In the genomic region with DNA sequence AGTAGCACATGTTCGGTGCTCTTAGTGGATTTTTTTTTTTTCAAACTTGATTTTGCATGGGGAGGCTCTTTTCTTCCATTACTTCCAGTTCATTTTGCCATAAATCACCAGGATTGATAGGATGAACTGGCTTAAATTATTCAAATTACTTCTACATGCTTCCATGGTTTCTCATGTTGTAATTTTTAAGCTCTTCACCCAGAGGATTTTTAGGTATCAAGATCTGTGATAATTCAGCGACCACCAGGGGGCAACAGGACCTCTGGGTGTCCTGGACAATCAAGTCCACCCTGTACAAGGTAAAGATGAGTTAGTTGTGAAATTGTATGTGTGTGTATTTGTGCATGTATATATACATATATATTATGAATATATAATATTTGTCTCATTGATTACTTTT, we compare ENCODE assay signal across 9 cellular contexts. TPM values are rescaled to one million over a fixed set of nuclear protein-coding genes. Genes with fewer than 3 reads are reported as not detected.
DNase-seq lines count a peak whose midpoint lies in the region; ATAC-seq and TF ChIP-seq lines count a peak whose summit lies in the region.
"Had no signal": no experiment of that assay in that cellular context is flagged by ENCODE, and none has a peak within 500 bp of the region (broad histone marks: within the 10 kb centered on the region; RNA-seq: fewer than 3 reads in every experiment).

No MANE protein-coding gene starts in this region.

- H3K27ac Mint-ChIP-seq in osteocyte (ENCODE audit: unreplicated experiment), result no peak overlapping the region
- no peak overlapping the region for H3K27ac Mint-ChIP-seq in CD4-positive, alpha-beta T cell

- POLR2A ChIA-PET in CD4-positive, alpha-beta T cell (lab: Charles Lee), result no interaction called here

- TF ChIP-seq CTCF in cardiac fibroblast (IDR thresholded peaks at IDR 0.05; ENCODE audit: low read depth, low read length), result peak; percentile 46
- peak; percentile 81 for TF ChIP-seq CTCF in osteocyte (IDR thresholded peaks at IDR 0.05)
- no peak for TF ChIP-seq CTCF in CD4-positive, alpha-beta T cell (IDR thresholded peaks at IDR 0.05)

- H3K36me3 Mint-ChIP-seq in osteocyte (ENCODE audit: unreplicated experiment), result peaks cover 3% of the 10 kb centered on the region
- H3K36me3 Mint-ChIP-seq in CD4-positive, alpha-beta T cell (ENCODE audit: low read depth), result no peaks in the 10 kb centered on the region

- no peaks in the 10 kb centered on the region for H3K9me3 Mint-ChIP-seq in osteocyte (ENCODE audit: unreplicated experiment)
- peaks cover 3% of the 10 kb centered on the region for H3K9me3 Mint-ChIP-seq in CD4-positive, alpha-beta T cell

- DNase-seq in Daoy (ENCODE audit: low read depth) (peak; percentile 22), NCI-H524 (lab: John Stamatoyannopoulos, UW) (peak; percentile 67 to 80), cardiac fibroblast (ENCODE audit: low read depth in 2 of 2) (peak; percentile 43 to 54), osteocyte (ENCODE audit: extremely low spot score, unreplicated experiment) (peak; percentile 88)
- DNase-seq in CD4-positive, alpha-beta T cell, result no peak

- H3K9me3 ChIP-seq in CD4-positive, alpha-beta T cell (ENCODE audit: control insufficient read depth, low read length), result no peaks in the 10 kb centered on the region

- no peak overlapping the region for H3K4me3 ChIP-seq in cardiac fibroblast (replicated peaks in 1 of 2; ENCODE audit: low read depth in 2 of 2, low read length in 2 of 2)
- H3K4me3 ChIP-seq: PC-9 had no signal

- peak; percentile 31 for ATAC-seq in HG02884 (IDR thresholded peaks at IDR 0.05; ENCODE audit: unreplicated experiment)
- no peak for ATAC-seq in GM21529 (IDR thresholded peaks at IDR 0.05; ENCODE audit: unreplicated experiment)
- ATAC-seq in CD4-positive, alpha-beta T cell (ENCODE audit: poor library complexity), result no peak
- no peak for ATAC-seq in GM21576 (IDR thresholded peaks at IDR 0.05; ENCODE audit: unreplicated experiment)

- no peaks in the 10 kb centered on the region for H3K27me3 Mint-ChIP-seq in osteocyte (ENCODE audit: unreplicated experiment)
- H3K27me3 Mint-ChIP-seq in CD4-positive, alpha-beta T cell, result peaks cover 32% of the 10 kb centered on the region

- no peak overlapping the region for H3K27ac ChIP-seq in CD4-positive, alpha-beta T cell (ENCODE audit: low read depth, low read length)
- H3K27ac ChIP-seq: PC-9 had no signal

- peaks cover 42% of the 10 kb centered on the region for H3K27me3 ChIP-seq in CD4-positive, alpha-beta T cell (ENCODE audit: control insufficient read depth, insufficient read depth, low read length)

- no peak overlapping the region for H3K4me3 Mint-ChIP-seq in osteocyte (ENCODE audit: unreplicated experiment)
- H3K4me3 Mint-ChIP-seq in CD4-positive, alpha-beta T cell, result no peak overlapping the region

- intact Hi-C loops in CD4-positive, alpha-beta T cell (cut with DNase I, micrococcal nuclease), result no loop called here

- CTCF ChIA-PET in CD4-positive, alpha-beta T cell (lab: Charles Lee), result no interaction called here

- peaks cover 30% of the 10 kb centered on the region for H3K4me1 Mint-ChIP-seq in osteocyte (ENCODE audit: unreplicated experiment)
- peaks cover 9% of the 10 kb centered on the region for H3K4me1 Mint-ChIP-seq in CD4-positive, alpha-beta T cell (ENCODE audit: low read depth)

RNA-seq across cellular contexts. Expression of a gene that starts 4.2 kb away (rescaled TPM):
- total RNA-seq in Daoy (2014; rRNA removed; shearing (Covaris generic)), result 0.06 and 0.09 TPM in 2 replicates
- total RNA-seq in osteocyte, result 418 and 424 TPM in 2 replicates
- total RNA-seq in CD4-positive, alpha-beta T cell, result not detected

Comparison
In these comparisons a context has a peak if more than half of its experiments do, and no peak if none do; other contexts are left out.
1. DNase-seq: peak in Daoy (single experiment), NCI-H524 (2 of 2), cardiac fibroblast (2 of 2) and osteocyte (single experiment); none in CD4-positive, alpha-beta T cell (0 of 10).
2. RNA of a gene that starts 4.2 kb away (total RNA-seq): 418 to 424 TPM in osteocyte; 0.06 to 0.09 TPM in Daoy and not detected in CD4-positive, alpha-beta T cell; every median in the first group is over 100 times any median in the second.